ENCODE assay signal across 21 cellular contexts in genomic region chr10:85874208-85874607, GRCh38.
DNase-seq lines count a peak whose midpoint lies in the region; ATAC-seq, FAIRE-seq and TF ChIP-seq lines count a peak whose summit lies in the region.
"Had no signal": no experiment of that assay in that cellular context is flagged by ENCODE, and none has a peak within 500 bp of the region (broad histone marks: within the 10 kb centered on the region; RNA-seq: fewer than 3 reads in every experiment).

No MANE protein-coding gene starts in this region.

- H3K4me2 ChIP-seq in DOHH2 (ENCODE audit: low read length), result peak overlapping the region; percentile 34
- H3K4me2 ChIP-seq in GM12878 (ENCODE audit: control insufficient read depth, insufficient read depth), result no peak overlapping the region
- H3K4me2 ChIP-seq: A549 had no signal

- TF ChIP-seq POLR2A in GM12878 (IDR thresholded peaks at IDR 0.05; ENCODE audit: low read depth, low read length), result no peak

- H4K20me1 ChIP-seq in DOHH2 (ENCODE audit: control insufficient read depth, insufficient read depth, low read depth, low read length), result no peaks in the 10 kb centered on the region
- no peaks in the 10 kb centered on the region for H4K20me1 ChIP-seq in GM12878 (ENCODE audit: control insufficient read depth, insufficient read depth)

- no peak for TF ChIP-seq EP300 in GM12878 (IDR thresholded peaks at IDR 0.05; ENCODE audit: borderline replicate concordance in 1 of 2, control insufficient read depth in 1 of 2, low read depth in 2 of 2, low read length in 2 of 2)

- H3K79me2 ChIP-seq in DOHH2 (ENCODE audit: control insufficient read depth, low read length), result no peaks in the 10 kb centered on the region
- no peaks in the 10 kb centered on the region for H3K79me2 ChIP-seq in GM12878 (ENCODE audit: control insufficient read depth, insufficient read depth, low read length)

- intact Hi-C loops in GM12878 (cut with micrococcal nuclease; ENCODE audit: unreplicated experiment), result no loop called here

- H3K4me3 ChIP-seq in DOHH2 (ENCODE audit: low read length) (no peak overlapping the region), GM12878 (no peak overlapping the region)
- H3K4me3 ChIP-seq: A549, GM23248, HAP-1, K562 had no signal

- ATAC-seq in HG03432 (IDR thresholded peaks at IDR 0.05; ENCODE audit: unreplicated experiment) (peak; percentile 47), GM12878 (peak; percentile 28; the same call in 1 of the 3 replicates), GM19455 (IDR thresholded peaks at IDR 0.05; ENCODE audit: unreplicated experiment) (no peak)
- ATAC-seq in stimulated activated naive B cell treated with anti-CD40 and anti-IgM and Interleukin-4, amounts not matched to agents 10 μg/mL and 1 μg/mL and 100 μg/mL, for 72 hours (replicated peaks), result peak; percentile 56 to 66
- ATAC-seq: A549, K562 had no signal

- peaks cover 2 to 9% of the 10 kb centered on the region in 2 donors for H3K9me3 Mint-ChIP-seq in stimulated activated naive B cell treated with anti-CD40 and anti-IgM and Interleukin-4, amounts not matched to agents 10 μg/mL and 1 μg/mL and 100 μg/mL, for 72 hours
- H3K9me3 Mint-ChIP-seq: CD4-positive, alpha-beta T cell had no signal

- DNase-seq in GM12878 (ENCODE audit: low read depth, low spot score) (no peak), dermis blood vessel endothelial cell (no peak), GM13977 (ENCODE audit: low spot score) (no peak)
- no peak for DNase-seq in stimulated activated naive B cell treated with anti-CD40 and anti-IgM and Interleukin-4, amounts not matched to agents 10 μg/mL and 1 μg/mL and 100 μg/mL, for 72 hours
- DNase-seq: AML-193; Caco-2; CD4-positive, alpha-beta T cell; DMS153; DMS79; GM23248; IMR-90 had no signal

- POLR2A ChIA-PET in GM12878 (lab: Charles Lee), result no interaction called here

- CTCF ChIA-PET in GM12878 (lab: Yijun Ruan, JAX), result no interaction called here

- H3K9me3 ChIP-seq in DOHH2 (ENCODE audit: control insufficient read depth, insufficient read depth, low read length), result no peaks in the 10 kb centered on the region
- no peaks in the 10 kb centered on the region for H3K9me3 ChIP-seq in GM12878 (replicated peaks; ENCODE audit: control insufficient read depth, insufficient read depth, low read length)
- H3K9me3 ChIP-seq: A549, Caco-2, HAP-1 had no signal

- H3K4me3 Mint-ChIP-seq in stimulated activated naive B cell treated with anti-CD40 and anti-IgM and Interleukin-4, amounts not matched to agents 10 μg/mL and 1 μg/mL and 100 μg/mL, for 72 hours, result no peak overlapping the region
- H3K4me3 Mint-ChIP-seq: CD4-positive, alpha-beta T cell had no signal

- H3K27me3 ChIP-seq in DOHH2 (ENCODE audit: control insufficient read depth, low read length), result no peaks in the 10 kb centered on the region
- H3K27me3 ChIP-seq in GM12878 (replicated peaks in 1 of 2; ENCODE audit: control insufficient read depth in 2 of 2, insufficient read depth in 2 of 2, low read length in 1 of 2), result no peaks in the 10 kb centered on the region

- H2AFZ ChIP-seq in GM12878 (ENCODE audit: control insufficient read depth, low read depth, low read length), result no peak overlapping the region
- H2AFZ ChIP-seq: GM23248 had no signal

- no peak for FAIRE-seq in GM12878 (lab: Jason Lieb, UNC)
- FAIRE-seq: A549, GM12891, HTR-8/SVneo, K562 had no signal

- no TSS peak for BruUV-seq in GM12878 (replicated peaks; lab: Mats Ljungman, UMichigan)

- H3K4me1 ChIP-seq in DOHH2 (ENCODE audit: control insufficient read depth, low read length), result peaks cover 22% of the 10 kb centered on the region
- no peaks in the 10 kb centered on the region for H3K4me1 ChIP-seq in GM12878 (ENCODE audit: control insufficient read depth, insufficient read depth, low read length)
- H3K4me1 ChIP-seq: A549, Caco-2, HAP-1 had no signal

- in situ Hi-C loops in GM12878 (cut with MboI), result no loop called here
- in situ Hi-C loops in GM13977 (cut with MboI; ENCODE audit: low pct_unique_long_range_greater_than_20kb, low sequenced_read_pairs, unreplicated experiment), result no loop called here

- RAD21 ChIA-PET in GM12878 (lab: Charles Lee; ENCODE audit: unreplicated experiment), result no interaction called here

- H3K36me3 ChIP-seq in DOHH2 (ENCODE audit: control insufficient read depth, low read length), result no peaks in the 10 kb centered on the region
- no peaks in the 10 kb centered on the region for H3K36me3 ChIP-seq in GM12878 (ENCODE audit: control insufficient read depth in 2 of 2, insufficient read depth in 2 of 2, low read length in 1 of 2)
- H3K36me3 ChIP-seq: HAP-1 had no signal

- no peak overlapping the region for H3K27ac Mint-ChIP-seq in stimulated activated naive B cell treated with anti-CD40 and anti-IgM and Interleukin-4, amounts not matched to agents 10 μg/mL and 1 μg/mL and 100 μg/mL, for 72 hours
- H3K27ac Mint-ChIP-seq: CD4-positive, alpha-beta T cell had no signal

- H3K4me1 Mint-ChIP-seq in stimulated activated naive B cell treated with anti-CD40 and anti-IgM and Interleukin-4, amounts not matched to agents 10 μg/mL and 1 μg/mL and 100 μg/mL, for 72 hours, result peaks cover 0 to 4% of the 10 kb centered on the region in 2 donors

- no peak for TF ChIP-seq CTCF in DOHH2 (IDR thresholded peaks at IDR 0.05; ENCODE audit: low read depth, low read length, poor library complexity, severe bottlenecking)
- no peak for TF ChIP-seq CTCF in GM12878 (IDR thresholded peaks at IDR 0.05 in 2 of 3, conservative IDR thresholded peaks at IDR 0.05 in 1 of 3; ENCODE audit: control insufficient read depth in 2 of 3, extremely low read depth in 1 of 3, insufficient read depth in 1 of 3, low read depth in 3 of 3, low read length in 3 of 3)
- no peak for TF ChIP-seq CTCF in GM13977 (IDR thresholded peaks at IDR 0.05; ENCODE audit: extremely low read depth, insufficient read depth, missing control alignments)

- H3F3A ChIP-seq in DOHH2 (ENCODE audit: control insufficient read depth, insufficient read depth), result no peaks in the 10 kb centered on the region

- H3K27me3 Mint-ChIP-seq in stimulated activated naive B cell treated with anti-CD40 and anti-IgM and Interleukin-4, amounts not matched to agents 10 μg/mL and 1 μg/mL and 100 μg/mL, for 72 hours, result peaks cover 41 to 44% of the 10 kb centered on the region in 2 donors

- no peak overlapping the region for H3K9ac ChIP-seq in GM12878 (ENCODE audit: control insufficient read depth, insufficient read depth, low read length)
- H3K9ac ChIP-seq: GM23248 had no signal

- TF ChIP-seq RAD21 in GM12878 (IDR thresholded peaks at IDR 0.05; ENCODE audit: insufficient read depth, low read depth, low read length), result no peak

- H3K36me3 Mint-ChIP-seq in stimulated activated naive B cell treated with anti-CD40 and anti-IgM and Interleukin-4, amounts not matched to agents 10 μg/mL and 1 μg/mL and 100 μg/mL, for 72 hours, result peaks cover 2 to 3% of the 10 kb centered on the region in 2 donors

- SMC1A ChIA-PET in GM12878 (lab: Charles Lee; ENCODE audit: uncharacterized antibody, unreplicated experiment), result no interaction called here

- no peak overlapping the region for H3K27ac ChIP-seq in DOHH2 (ENCODE audit: low read depth, low read length)
- H3K27ac ChIP-seq in GM12878 (ENCODE audit: control insufficient read depth, insufficient read depth), result no peak overlapping the region
- H3K27ac ChIP-seq: 22Rv1, A549, C4-2B, GM23248 had no signal

- H3K9me2 ChIP-seq in DOHH2 (replicated peaks; ENCODE audit: control insufficient read depth, low read length), result no peaks in the 10 kb centered on the region

TF ChIP-seq in GM12878, 131 proteins besides CTCF, POLR2A, EP300 and RAD21:
- TF ChIP-seq SPI1 (IDR thresholded peaks at IDR 0.05; ENCODE audit: borderline replicate concordance, insufficient read depth, low read depth, low read length) (peak; percentile 65; the same call in 1 of the 2 replicates), BCL3 (IDR thresholded peaks at IDR 0.05; ENCODE audit: borderline replicate concordance, insufficient read depth, low read depth, low read length, poor library complexity, severe bottlenecking) (no peak)
- TF ChIP-seq, protein P1, sequence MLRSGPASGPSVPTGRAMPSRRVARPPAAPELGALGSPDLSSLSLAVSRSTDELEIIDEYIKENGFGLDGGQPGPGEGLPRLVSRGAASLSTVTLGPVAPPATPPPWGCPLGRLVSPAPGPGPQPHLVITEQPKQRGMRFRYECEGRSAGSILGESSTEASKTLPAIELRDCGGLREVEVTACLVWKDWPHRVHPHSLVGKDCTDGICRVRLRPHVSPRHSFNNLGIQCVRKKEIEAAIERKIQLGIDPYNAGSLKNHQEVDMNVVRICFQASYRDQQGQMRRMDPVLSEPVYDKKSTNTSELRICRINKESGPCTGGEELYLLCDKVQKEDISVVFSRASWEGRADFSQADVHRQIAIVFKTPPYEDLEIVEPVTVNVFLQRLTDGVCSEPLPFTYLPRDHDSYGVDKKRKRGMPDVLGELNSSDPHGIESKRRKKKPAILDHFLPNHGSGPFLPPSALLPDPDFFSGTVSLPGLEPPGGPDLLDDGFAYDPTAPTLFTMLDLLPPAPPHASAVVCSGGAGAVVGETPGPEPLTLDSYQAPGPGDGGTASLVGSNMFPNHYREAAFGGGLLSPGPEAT (IDR thresholded peaks at IDR 0.05; ENCODE audit: low read depth), result 0 out of 2 replicates have a peak, but pooled peaks have one; percentile 26
